ENCODE assay signal across 21 cellular contexts in the genomic region with DNA sequence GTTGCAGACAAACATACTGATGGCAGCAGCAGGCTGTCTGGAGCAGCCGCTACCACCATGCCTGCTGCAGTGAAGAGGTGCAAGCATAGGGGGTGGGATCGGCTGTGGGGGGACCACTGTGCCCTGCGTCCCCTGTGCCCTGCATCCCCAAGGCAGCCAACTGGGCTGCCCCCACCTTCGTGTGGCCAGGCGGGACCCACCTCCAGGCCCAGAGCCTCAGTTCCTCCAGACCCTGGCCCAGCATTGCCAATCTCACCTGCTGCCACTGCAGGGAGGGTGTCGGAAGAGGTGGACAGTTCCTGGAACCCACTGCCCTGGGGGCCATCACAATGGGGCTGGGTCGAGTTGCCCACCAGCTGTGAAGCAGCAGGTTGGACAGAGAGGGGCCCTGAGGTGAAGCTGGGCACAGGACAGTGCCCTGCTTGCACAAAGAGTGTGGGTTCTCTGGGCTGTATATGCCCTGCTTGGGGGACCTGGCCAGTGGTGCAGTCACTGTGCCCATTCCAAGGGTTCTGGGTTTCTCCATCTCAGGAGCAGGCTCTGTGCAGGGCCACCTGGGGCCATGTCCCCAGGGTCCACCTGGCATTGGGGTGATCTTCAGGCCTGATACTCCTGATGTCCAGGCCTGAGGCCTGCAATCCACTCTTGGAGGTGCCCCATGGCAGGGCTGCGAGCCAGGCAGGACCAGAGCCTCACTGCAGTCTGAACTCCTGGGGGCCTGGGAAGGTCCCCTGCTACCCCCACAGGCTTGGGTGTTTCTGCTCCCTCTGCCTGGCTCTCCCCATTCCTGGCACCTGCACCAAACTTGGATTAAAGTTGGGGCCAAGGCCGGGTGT.
"Had no signal": no experiment of that assay in that cellular context is flagged by ENCODE, and none has a peak within 500 bp of the region (broad histone marks: within the 10 kb centered on the region; RNA-seq: fewer than 3 reads in every experiment).

No MANE protein-coding gene starts in this region.

- DNase-seq: dermis blood vessel endothelial cell; effector memory CD4-positive, alpha-beta T cell; esophagus squamous epithelium; left ventricle myocardium superior; mesenchymal stem cell; mucosa of descending colon; naive B cell; nephron progenitor cell; pancreas; retina; small intestine; stimulated activated CD4-positive, alpha-beta T cell treated with anti-CD3 and anti-CD28 coated beads, Interleukin-15, amount 100 ng/mL, for 24 hours; stimulated activated CD4-positive, alpha-beta T cell treated with anti-CD3 and anti-CD28 coated beads, Interleukin-2, amount 100 ng/mL, for 48 hours; stimulated activated naive CD4-positive, alpha-beta T cell treated with Interleukin-2 at 50 U/mL for 16 hours had no signal

- H3K27me3 ChIP-seq: esophagus squamous epithelium, neutrophil, pancreas, right lobe of liver, tibial nerve had no signal

- H3K4me1 Mint-ChIP-seq: mesothelial cell of epicardium, naive B cell had no signal

- H3K36me3 Mint-ChIP-seq: mesothelial cell of epicardium, naive B cell had no signal

- H3K4me3 ChIP-seq: coronary artery, esophagus squamous epithelium, lung, mucosa of descending colon, pancreas, right lobe of liver, thoracic aorta, tibial nerve had no signal

- H3K4me3 Mint-ChIP-seq: mesothelial cell of epicardium, naive B cell, nephron progenitor cell had no signal

- H3K9me3 Mint-ChIP-seq: nephron progenitor cell had no signal

- H3K27ac ChIP-seq: coronary artery, esophagus squamous epithelium, neutrophil, pancreas, right lobe of liver, thoracic aorta, tibial nerve had no signal

- ATAC-seq: left ventricle myocardium superior, pancreas had no signal

- H3K27ac Mint-ChIP-seq: mesothelial cell of epicardium, naive B cell, nephron progenitor cell had no signal

- H3K9me3 ChIP-seq: mucosa of descending colon, neutrophil, pancreas, right lobe of liver, thoracic aorta had no signal

- H3K36me3 ChIP-seq: esophagus squamous epithelium, neutrophil, pancreas, right lobe of liver, thoracic aorta, tibial nerve had no signal

- H3K4me1 ChIP-seq: esophagus squamous epithelium, pancreas had no signal
